Comparison of ENCODE assay signal across 9 cellular contexts in the genomic region with DNA sequence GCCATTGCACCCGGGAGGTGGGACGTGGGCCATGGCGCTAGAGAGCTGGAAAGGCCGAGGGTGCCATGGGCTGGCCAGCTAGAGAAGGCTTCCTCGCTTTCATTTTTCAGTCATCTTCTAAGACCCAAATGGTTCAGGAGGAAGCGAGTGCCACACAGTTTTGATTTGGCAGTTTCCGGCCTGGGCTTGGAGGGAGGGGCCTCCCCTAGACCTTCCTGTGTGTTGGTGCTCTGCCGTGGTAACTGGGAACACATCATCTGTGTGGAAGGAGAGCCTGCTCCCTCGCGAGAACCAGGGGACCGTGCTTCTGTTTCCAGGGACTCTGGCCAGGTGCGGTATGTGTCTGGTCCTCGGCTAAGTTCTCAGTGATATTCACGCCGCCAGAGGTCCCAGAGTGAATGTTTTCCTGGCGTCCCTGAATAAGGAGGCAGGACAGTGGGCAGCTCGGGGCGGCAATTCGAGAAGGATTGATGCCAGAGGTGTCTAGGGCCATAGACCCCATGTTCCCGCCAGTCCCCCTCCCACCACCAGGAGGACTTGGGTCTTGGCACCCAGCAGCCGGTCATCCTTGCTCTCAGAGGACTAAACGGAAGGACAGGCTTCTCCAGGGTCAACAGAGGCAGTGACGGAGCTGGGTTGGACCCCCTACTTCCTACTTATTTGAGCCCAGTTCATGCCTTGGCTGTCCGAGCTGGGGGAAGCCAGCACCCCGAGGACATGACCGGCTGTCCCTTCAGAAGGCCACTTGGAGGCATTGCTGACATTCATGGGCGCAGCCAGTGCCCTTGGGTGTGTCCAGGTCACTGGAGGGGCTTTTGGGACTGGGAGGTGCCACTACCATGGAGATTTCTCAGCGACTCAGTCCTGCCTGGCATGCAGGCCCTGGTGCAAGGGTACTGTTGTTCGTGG. TPM values are rescaled to one million over a fixed set of nuclear protein-coding genes. Genes with fewer than 3 reads are reported as not detected.
DNase-seq lines count a peak whose midpoint lies in the region; ATAC-seq, FAIRE-seq and TF ChIP-seq lines count a peak whose summit lies in the region.
"Had no signal": no experiment of that assay in that cellular context is flagged by ENCODE, and none has a peak within 500 bp of the region (broad histone marks: within the 10 kb centered on the region; RNA-seq: fewer than 3 reads in every experiment).

No MANE protein-coding gene starts in this region.

- H3K9ac ChIP-seq in GM12878 (ENCODE audit: control insufficient read depth, insufficient read depth, low read length): peak overlapping the region; percentile 86

- TF ChIP-seq RAD21 in GM12878 (IDR thresholded peaks at IDR 0.05; ENCODE audit: insufficient read depth, low read depth, low read length): no peak

- FAIRE-seq in GM12878 (lab: Jason Lieb, UNC): peak; percentile 62
- FAIRE-seq: keratinocyte had no signal

- RAD21 ChIA-PET in GM12878 (lab: Charles Lee; ENCODE audit: unreplicated experiment): interaction anchor here (1.4 to 1.7 kb wide), 2 partner anchors 8 to 31 kb away, joined by 4 to 11 read pairs; no protein-coding TSS in a partner anchor

- no peak for TF ChIP-seq EP300 in GM12878 (IDR thresholded peaks at IDR 0.05; ENCODE audit: borderline replicate concordance in 1 of 2, control insufficient read depth in 1 of 2, low read depth in 2 of 2, low read length in 2 of 2)

- peak; percentile 24 for ATAC-seq in GM12878
- ATAC-seq in body of pancreas: no peak

- SMC1A ChIA-PET in GM12878 (lab: Charles Lee; ENCODE audit: uncharacterized antibody, unreplicated experiment): interaction anchor here (1.0 to 1.5 kb wide), 3 partner anchors 8 to 33 kb away, joined by 3 to 8 read pairs (median 4); no protein-coding TSS in a partner anchor

- 49% methylated on average over 29 of the region's 29 CpGs for WGBS in GM12878 (ENCODE audit: insufficient coverage, insufficient replicate concordance, low lambda C conversion rate, missing lambda C conversion rate)
- 68 to 80% methylated on average over 16 to 29 of the region's 29 CpGs for WGBS in body of pancreas, 2 donors

- DNase-seq in T-helper 9 cell (peak; percentile 58), GM12878 (ENCODE audit: low read depth, low spot score) (peak; percentile 30), OCI-M2 (lab: John Stamatoyannopoulos, UW; ENCODE audit: unreplicated experiment) (no peak), body of pancreas (no peak), SW480 (ENCODE audit: low spot score) (no peak), MG63 (no peak)

- no peak overlapping the region; the same call in 1 of the 2 replicates for H2AFZ ChIP-seq in GM12878 (ENCODE audit: control insufficient read depth, low read depth, low read length)

- peak overlapping the region; percentile 70; the same call in 1 of the 2 replicates for H3K4me3 ChIP-seq in GM08714 (ENCODE audit: low read length)
- peak overlapping the region; percentile 95 for H3K4me3 ChIP-seq in GM12878
- peak overlapping the region in 4 of 7 experiments; percentile 5 to 11 (median 7) for H3K4me3 ChIP-seq in skin epidermis
- no peak overlapping the region for H3K4me3 ChIP-seq in body of pancreas
- H3K4me3 ChIP-seq in MG63: no peak overlapping the region

- TF ChIP-seq POLR2A in GM12878 (IDR thresholded peaks at IDR 0.05; ENCODE audit: low read depth, low read length): no peak
- no peak for TF ChIP-seq POLR2A in body of pancreas (IDR thresholded peaks at IDR 0.05)

- H4K20me1 ChIP-seq in GM12878 (ENCODE audit: control insufficient read depth, insufficient read depth): no peaks in the 10 kb centered on the region

- in situ Hi-C loops in GM12878 (cut with MboI): no loop called here

- TF ChIP-seq CTCF in GM12878 (IDR thresholded peaks at IDR 0.05 in 2 of 3, conservative IDR thresholded peaks at IDR 0.05 in 1 of 3; ENCODE audit: control insufficient read depth in 2 of 3, extremely low read depth in 1 of 3, insufficient read depth in 1 of 3, low read depth in 3 of 3, low read length in 3 of 3): peak in 1 of 3 experiments; percentile 17; a peak in 1 of 6 replicates
- no peak for TF ChIP-seq CTCF in body of pancreas (IDR thresholded peaks at IDR 0.05)

- intact Hi-C loops in GM12878 (cut with micrococcal nuclease; ENCODE audit: unreplicated experiment) (no loop called here), body of pancreas (cut with DNase I) (no loop called here)

- H3K4me1 ChIP-seq in GM12878 (ENCODE audit: control insufficient read depth, insufficient read depth, low read length) (peaks cover 16% of the 10 kb centered on the region), body of pancreas (peaks cover 19% of the 10 kb centered on the region)

- TSS peak; percentile 54 for BruUV-seq in GM12878 (replicated peaks; lab: Mats Ljungman, UMichigan)

- H3K36me3 ChIP-seq in GM12878 (ENCODE audit: control insufficient read depth in 2 of 2, insufficient read depth in 2 of 2, low read length in 1 of 2) (peaks cover 3 to 4% of the 10 kb centered on the region in 2 experiments; a peak in 2 of 4 replicates), body of pancreas (replicated peaks in 1 of 2; ENCODE audit: insufficient read depth in 1 of 2, low read depth in 2 of 2) (no peaks in the 10 kb centered on the region), MG63 (no peaks in the 10 kb centered on the region)

- peaks cover 32% of the 10 kb centered on the region for H3K79me2 ChIP-seq in GM12878 (ENCODE audit: control insufficient read depth, insufficient read depth, low read length)

- POLR2A ChIA-PET in GM12878 (lab: Charles Lee): interaction anchor here (1.2 to 4.7 kb wide), 2 partner anchors 31 to 36 kb away, joined by 7 to 38 read pairs; no protein-coding TSS in a partner anchor

- CTCF ChIA-PET in GM12878 (lab: Yijun Ruan, JAX): interaction anchor here (0.9 to 3.1 kb wide), 6 partner anchors 9 to 39 kb away, joined by 3 to 15 read pairs (median 4); no protein-coding TSS in a partner anchor

- H3K4me2 ChIP-seq in GM12878 (ENCODE audit: control insufficient read depth, insufficient read depth): peak overlapping the region; percentile 82

- H3K9me3 ChIP-seq in GM12878 (replicated peaks; ENCODE audit: control insufficient read depth, insufficient read depth, low read length) (no peaks in the 10 kb centered on the region), body of pancreas (no peaks in the 10 kb centered on the region), MG63 (no peaks in the 10 kb centered on the region)

- H3K27me3 ChIP-seq in GM12878 (replicated peaks in 1 of 2; ENCODE audit: control insufficient read depth in 2 of 2, insufficient read depth in 2 of 2, low read length in 1 of 2): no peaks in the 10 kb centered on the region
- H3K27me3 ChIP-seq in body of pancreas: no peaks in the 10 kb centered on the region
- no peaks in the 10 kb centered on the region for H3K27me3 ChIP-seq in MG63

- H3K27ac ChIP-seq in GM12878 (ENCODE audit: control insufficient read depth, insufficient read depth): peak overlapping the region; percentile 52
- peak overlapping the region in 11 of 21 experiments; percentile 37 to 95 (median 62) for H3K27ac ChIP-seq in skin epidermis
- no peak overlapping the region for H3K27ac ChIP-seq in body of pancreas

TF ChIP-seq in GM12878, 131 proteins besides CTCF, POLR2A, EP300 and RAD21:
- TF ChIP-seq CHD2 (IDR thresholded peaks at IDR 0.05; ENCODE audit: borderline replicate concordance, low read depth, low read length) (peak; percentile 49; the same call in 1 of the 2 replicates), PAX5 (IDR thresholded peaks at IDR 0.05; ENCODE audit: borderline replicate concordance, low read depth, low read length) (no peak), YY1 (IDR thresholded peaks at IDR 0.05; ENCODE audit: low read depth, low read length) (0 out of 2 replicates have a peak, but pooled peaks have one; percentile 17)

RNA-seq across cellular contexts. Expression of a gene that starts 2.7 kb away (rescaled TPM):
- 33.2 and 39.6 TPM in 2 replicates for total RNA-seq in GM12878 (2013; cell fraction: nucleolus; rRNA removed)
- total RNA-seq in GM12878 (2014; rRNA removed): 3.2 and 3.8 TPM in 2 replicates
- total RNA-seq in GM12878 (2014; rRNA removed; fragmentation: Illumina TruSeq; extraction: Trizol): 2.1 TPM in 2 replicates
- 8.3 and 10.5 TPM in 2 replicates for total RNA-seq in GM12878 (2021)
- 1.9 TPM for polyA plus RNA-seq in GM12878 (2011; ENCODE audit: low read depth)
- polyA plus RNA-seq in GM12878 (2011; rRNA removed): 1.6 and 2.9 TPM in 2 replicates
- 3.3 and 4.8 TPM in 2 replicates for polyA plus RNA-seq in GM12878 (2011; cell fraction: cytosol; rRNA removed)
- polyA plus RNA-seq in GM12878 (2011; cell fraction: nucleus; rRNA removed): 41.4 and 46.9 TPM in 2 replicates
- 4.5 and 4.6 TPM in 2 replicates for polyA plus RNA-seq in GM12878 (2012)
- 1.4 and 2.6 TPM in 2 replicates for polyA plus RNA-seq in GM12878 (2014; fragmentation: Illumina TruSeq; extraction: Trizol)
- under 1 TPM; 0.16 to 0.66 TPM for polyA plus RNA-seq in GM12878 (2014; fragmentation: Nextera tagmentation; extraction: Ambion mirVana)
- polyA plus RNA-seq in GM12878 (2014; rRNA removed): 5.3 and 6.8 TPM in 2 replicates
- polyA plus RNA-seq in GM12878 (2016; fragmentation: Nextera tagmentation; extraction: Ambion mirVana): 1 to 10 TPM; 3.3 TPM
- polyA minus RNA-seq in GM12878 (2011; rRNA and poly(A)+ RNA removed): 5.6 and 11.7 TPM in 2 replicates
- polyA minus RNA-seq in GM12878 (2011; cell fraction: cytosol; rRNA and poly(A)+ RNA removed): 3.8 and 4.0 TPM in 2 replicates
- 11.2 and 18.5 TPM in 2 replicates for polyA minus RNA-seq in GM12878 (2011; cell fraction: nucleus; rRNA and poly(A)+ RNA removed)
- total RNA-seq in body of pancreas: 10 to 100 TPM; 10.4 to 48.5 TPM
- total RNA-seq in MG63 (2014; rRNA removed; shearing (Covaris generic); ENCODE audit: low replicate concordance): 9.6 and 10.7 TPM in 2 replicates

RNA-seq across cellular contexts. Expression of a gene that starts 50.7 kb away (rescaled TPM):
- total RNA-seq in GM12878 (2013; cell fraction: nucleolus; rRNA removed): 140 and 169 TPM in 2 replicates
- total RNA-seq in GM12878 (2014; rRNA removed) (46.6 and 55.6 TPM in 2 replicates), GM12878 (2014; rRNA removed; fragmentation: Illumina TruSeq; extraction: Trizol) (34.8 and 36.9 TPM in 2 replicates), GM12878 (2021) (118 and 123 TPM in 2 replicates), body of pancreas (1 to 10 TPM; 4.6 to 7.0 TPM)
- polyA plus RNA-seq in GM12878 (2011; ENCODE audit: low read depth): 19.6 TPM
- polyA plus RNA-seq in GM12878 (2011; rRNA removed) (59.0 and 117 TPM in 2 replicates), GM12878 (2014; fragmentation: Illumina TruSeq; extraction: Trizol) (23.7 and 57.4 TPM in 2 replicates), GM12878 (2014; fragmentation: Nextera tagmentation; extraction: Ambion mirVana) (1 to 10 TPM; 2.9 to 4.7 TPM), GM12878 (2014; rRNA removed) (98.9 and 115 TPM in 2 replicates), GM12878 (2016; fragmentation: Nextera tagmentation; extraction: Ambion mirVana) (10 to 100 TPM; 67.5 to 73.2 TPM)
- polyA plus RNA-seq in GM12878 (2011; cell fraction: cytosol; rRNA removed): 99.8 and 112 TPM in 2 replicates
- 639 and 737 TPM in 2 replicates for polyA plus RNA-seq in GM12878 (2011; cell fraction: nucleus; rRNA removed)
- polyA plus RNA-seq in GM12878 (2012): 60.1 and 83.6 TPM in 2 replicates
- polyA minus RNA-seq in GM12878 (2011; rRNA and poly(A)+ RNA removed): 64.4 and 91.4 TPM in 2 replicates
- polyA minus RNA-seq in GM12878 (2011; cell fraction: cytosol; rRNA and poly(A)+ RNA removed): 39.9 and 41.6 TPM in 2 replicates
- polyA minus RNA-seq in GM12878 (2011; cell fraction: nucleus; rRNA and poly(A)+ RNA removed): 90.3 and 105 TPM in 2 replicates
- total RNA-seq in MG63 (2014; rRNA removed; shearing (Covaris generic); ENCODE audit: low replicate concordance): 0.47 and 6.2 TPM in 2 replicates

Comparison
In these comparisons a context has a peak if more than half of its experiments do, and no peak if none do; other contexts are left out.
1. H3K4me3 ChIP-seq: peak in GM08714 (single experiment), GM12878 (single experiment) and skin epidermis (4 of 7); none in body of pancreas (0 of 2) and MG63 (single experiment).
2. DNase-seq: peak in T-helper 9 cell (single experiment) and GM12878 (single experiment); none in OCI-M2 (single experiment), body of pancreas (0 of 4), SW480 (single experiment) and MG63 (single experiment).
3. H3K27ac ChIP-seq: peak in GM12878 (single experiment) and skin epidermis (11 of 21); none in body of pancreas (0 of 4).